In genomic region chr1:178607718-178608408, GRCh38 we compare ENCODE assay signal across 9 cellular contexts.
DNase-seq lines count a peak whose midpoint lies in the region; ATAC-seq, FAIRE-seq and TF ChIP-seq lines count a peak whose summit lies in the region.
"Had no signal": no experiment of that assay in that cellular context is flagged by ENCODE, and none has a peak within 500 bp of the region (broad histone marks: within the 10 kb centered on the region; RNA-seq: fewer than 3 reads in every experiment).

No MANE protein-coding gene starts in this region.

- TF ChIP-seq EP300 in Ishikawa (IDR thresholded peaks at IDR 0.05; ENCODE audit: borderline replicate concordance): no peak

- DNase-seq in GM12892 (ENCODE audit: insufficient read length): no peak
- peak; percentile 49 for DNase-seq in glomerular visceral epithelial cell (ENCODE audit: extremely low spot score)
- no peak for DNase-seq in cortex of kidney (lab: John Stamatoyannopoulos, UW)
- no peak for DNase-seq in SW480 (ENCODE audit: low spot score)
- no peak for DNase-seq in NCI-H1694 treated with DMSO at 0.1 percent for 48 hours (lab: John Stamatoyannopoulos, UW)
- no peak for DNase-seq in COLO829 (ENCODE audit: low spot score)
- DNase-seq: activated CD4-positive, alpha-beta T cell treated with anti-CD3 and anti-CD28 coated beads for 1 hour had no signal

- ATAC-seq in GM21717 (IDR thresholded peaks at IDR 0.05; ENCODE audit: unreplicated experiment): peak; percentile 49

- no peak for TF ChIP-seq RAD21 in Ishikawa (IDR thresholded peaks at IDR 0.05; ENCODE audit: low read depth)

- FAIRE-seq in GM12892 (lab: Jason Lieb, UNC): peak; percentile 27

- no peak for TF ChIP-seq POLR2A in GM12892 (IDR thresholded peaks at IDR 0.05; ENCODE audit: low read depth, low read length)

TF ChIP-seq in Ishikawa, 13 proteins besides CTCF, POLR2A, EP300 and RAD21:
- TF ChIP-seq TAF1 (IDR thresholded peaks at IDR 0.05; ENCODE audit: low read depth) (no peak), NFIC (IDR thresholded peaks at IDR 0.05) (peak; percentile 72; the same call in 1 of the 2 replicates)
TF ChIP-seq in Ishikawa: peak in this region for 1.
